8 cellular contexts compared by ENCODE assay signal in genomic region chr1:155261888-155262673, GRCh38. TPM values are rescaled to one million over a fixed set of nuclear protein-coding genes. Genes with fewer than 3 reads are reported as not detected.
A peak's percentile ranks its signal among the peaks of the same experiment; 100 is the strongest.
DNase-seq lines count a peak whose midpoint lies in the region; ATAC-seq and TF ChIP-seq lines count a peak whose summit lies in the region.

Gene SCAMP3, minus strand, starts transcription at chr1:155262360. Its CDS starts 209 bp downstream, at chr1:155262151.

- peak; percentile 83 for TF ChIP-seq POLR2A in right lobe of liver (IDR thresholded peaks at IDR 0.05)

- H3K27ac ChIP-seq in dorsolateral prefrontal cortex (peak within 1 kb of the TSS in 58 of 59 donors; percentile 2 to 95 (median 83)), right lobe of liver (peak within 1 kb of the TSS; percentile 48 to 59 (median 58))

- H3K36me3 ChIP-seq in right lobe of liver: peaks cover 0 to 64% (median 18%) of the 10 kb centered on the region in 4 donors

- H3K4me1 Mint-ChIP-seq in CD14-positive monocyte: peaks cover 20% of the 10 kb centered on the region

- no peaks in the 10 kb centered on the region for H3K27me3 Mint-ChIP-seq in CD14-positive monocyte (ENCODE audit: low read depth in 3 of 3)

- no peaks in the 10 kb centered on the region for H3K27me3 ChIP-seq in dorsolateral prefrontal cortex
- H3K27me3 ChIP-seq in right lobe of liver: no peaks in the 10 kb centered on the region

- no peaks in the 10 kb centered on the region for H3K9me3 ChIP-seq in right lobe of liver

- peak; percentile 91 for ATAC-seq in GM19397 (IDR thresholded peaks at IDR 0.05; ENCODE audit: unreplicated experiment)
- peak; percentile 88 for ATAC-seq in HG03571 (IDR thresholded peaks at IDR 0.05; ENCODE audit: unreplicated experiment)
- peak; percentile 96 to 98 (median 98) for ATAC-seq in right lobe of liver

- DNase-seq in CD14-positive monocyte (ENCODE audit: low spot score) (peak; percentile 95), NCI-H82 (lab: John Stamatoyannopoulos, UW) (peak; percentile 100), dorsolateral prefrontal cortex (peak; percentile 92 to 99 (median 98)), right lobe of liver (peak; percentile 93 to 97 (median 96))
- DNase-seq in activated CD4-positive, alpha-beta T cell treated with anti-CD3 and anti-CD28 coated beads, Interleukin-2, amount 50 U/mL, for 48 hours: peak; percentile 90 to 93
- peak; percentile 81 to 84 for DNase-seq in stimulated activated CD4-positive, alpha-beta T cell treated with anti-CD3 and anti-CD28 coated beads, Interleukin-4, amount 100 ng/mL, for 4 hours

- no peaks in the 10 kb centered on the region for H3K9me3 Mint-ChIP-seq in CD14-positive monocyte

- peaks cover 61 to 73% of the 10 kb centered on the region in 2 donors for H3K36me3 Mint-ChIP-seq in CD14-positive monocyte

- H3K4me3 Mint-ChIP-seq in CD14-positive monocyte: peak within 1 kb of the TSS; percentile 93 to 94

- peak within 1 kb of the TSS; percentile 92 to 97 (median 95) for H3K27ac Mint-ChIP-seq in CD14-positive monocyte

- peak within 1 kb of the TSS; percentile 64 to 100 (median 93) for H3K4me3 ChIP-seq in dorsolateral prefrontal cortex
- peak within 1 kb of the TSS; percentile 81 to 85 (median 83) for H3K4me3 ChIP-seq in right lobe of liver

- intact Hi-C loops in CD14-positive monocyte (cut with micrococcal nuclease) (loop anchor here in 1 of 2 donors (2.0 kb wide), 2 partner anchors 15 to 47 kb away; partner anchors contain the start of genes FDPS and HCN3), dorsolateral prefrontal cortex (cut with DNase I) (no loop called here), right lobe of liver (cut with DNase I) (no loop called here)

- 1% methylated on average over 21 of the region's 47 CpGs for WGBS in right lobe of liver (ENCODE audit: insufficient coverage, low coverage, low lambda C conversion rate, missing lambda C conversion rate)

- peaks cover 0 to 9% (median 4%) of the 10 kb centered on the region in 4 donors for H3K4me1 ChIP-seq in right lobe of liver

- TF ChIP-seq CTCF in CD14-positive monocyte (IDR thresholded peaks at IDR 0.05) (no peak), dorsolateral prefrontal cortex (IDR thresholded peaks at IDR 0.05 in 54 of 56, conservative IDR thresholded peaks at IDR 0.05 in 2 of 56; ENCODE audit: low read depth in 1 of 56, partially characterized antibody in 56 of 56) (peak in 28 of 56 donors; percentile 7 to 56 (median 29)), right lobe of liver (IDR thresholded peaks at IDR 0.05) (no peak)

RNA-seq across cellular contexts. Expression of gene SCAMP3, which starts in this region (rescaled TPM):
- 10 to 100 TPM; 64.9 to 69.8 TPM for polyA plus RNA-seq in CD14-positive monocyte
- total RNA-seq in dorsolateral prefrontal cortex (10 to 100 TPM; 40.4 to 73.3 (median 49.7) TPM), right lobe of liver (10 to 100 TPM; 27.9 to 63.4 (median 29.2) TPM)

Comparison
In these comparisons a context has a peak if more than half of its experiments do, and no peak if none do; other contexts are left out.
1. Peak in every context shown above with its lines: DNase-seq, ATAC-seq, H3K4me3 ChIP-seq and H3K27ac ChIP-seq.